In the genomic region with DNA sequence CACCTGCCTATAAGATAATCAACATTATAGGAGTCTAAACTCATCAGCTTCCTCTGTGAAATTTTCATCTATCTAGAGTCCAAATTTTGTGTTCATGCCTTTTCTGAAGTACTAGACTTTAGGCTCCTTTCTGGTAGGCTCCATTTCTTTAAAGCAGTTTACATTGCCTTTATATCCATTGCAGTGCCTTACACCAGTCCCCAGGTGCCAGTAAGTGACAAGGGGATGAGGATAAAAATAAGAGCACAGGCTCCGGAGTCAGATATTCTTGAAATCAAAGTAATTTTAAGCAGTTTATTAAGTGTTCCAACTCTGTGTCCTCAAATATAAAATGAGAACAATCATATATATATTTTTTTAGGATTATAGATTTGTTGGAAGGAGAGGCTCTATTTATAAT, we compare ENCODE assay signal across 23 cellular contexts. TPM values are rescaled to one million over a fixed set of nuclear protein-coding genes. Genes with fewer than 3 reads are reported as not detected.
DNase-seq lines count a peak whose midpoint lies in the region; ATAC-seq, FAIRE-seq and TF ChIP-seq lines count a peak whose summit lies in the region.
"Had no signal": no experiment of that assay in that cellular context is flagged by ENCODE, and none has a peak within 500 bp of the region (broad histone marks: within the 10 kb centered on the region; RNA-seq: fewer than 3 reads in every experiment).

No MANE protein-coding gene starts in this region.

- no peaks in the 10 kb centered on the region for H3K9me3 ChIP-seq in OCI-LY3 (ENCODE audit: insufficient read depth, low read length)
- 0 out of 4 replicates have a peak, but pooled peaks cover 0 to 2% of the 10 kb centered on the region in 2 experiments for H3K9me3 ChIP-seq in H1 (ENCODE audit: insufficient read depth in 2 of 2, low read depth in 1 of 2, low read length in 1 of 2)
- H3K9me3 ChIP-seq in small intestine (ENCODE audit: control insufficient read depth, low read depth): no peaks in the 10 kb centered on the region
- no peaks in the 10 kb centered on the region for H3K9me3 ChIP-seq in osteoblast (ENCODE audit: low read depth, low read length)

- CTCF ChIA-PET in H1 (lab: Charles Lee; ENCODE audit: partially characterized antibody): interaction anchor here (1.0 kb wide), 1 partner anchor 33 kb away, joined by 3 read pairs; no protein-coding TSS in a partner anchor

- H3K4me1 Mint-ChIP-seq in CD14-positive monocyte: peaks cover 9% of the 10 kb centered on the region

- DNase-seq in CD14-positive monocyte (ENCODE audit: low spot score) (no peak), D721Med (ENCODE audit: insufficient read length, low spot score) (no peak), H1 (ENCODE audit: low read depth in 1 of 2, low spot score in 2 of 2) (no peak), small intestine (no peak), osteoblast (ENCODE audit: insufficient read length, low spot score, missing footprints) (no peak)
- DNase-seq: ACHN; Calu3; CD8-positive, alpha-beta memory T cell; GDM1; KG1; NCI-H1092 treated with DMSO at 0.1 percent for 48 hours; NCI-H146; NCI-H2029 treated with DMSO at 0.1 percent for 48 hours; NCI-H2171 treated with DMSO at 0.1 percent for 48 hours; NCI-H524 treated with DMSO at 0.1 percent for 48 hours; PC-3; SIG-M5; T-helper 1 cell had no signal

- H3K27ac ChIP-seq in OCI-LY3 (ENCODE audit: low read length) (no peak overlapping the region), H1 (ENCODE audit: low read depth, low read length) (no peak overlapping the region), small intestine (ENCODE audit: low read depth in 1 of 2, low read length in 1 of 2) (no peak overlapping the region), osteoblast (ENCODE audit: low read depth, low read length) (no peak overlapping the region)
- H3K27ac ChIP-seq: BLaER1 treated with 17β-estradiol and CSF1 and Interleukin-3, amounts not matched to agents 10 nM and 100 nM had no signal

- TF ChIP-seq EP300 in H1 (IDR thresholded peaks at IDR 0.05; ENCODE audit: borderline replicate concordance in 1 of 2, low read depth in 2 of 2, low read length in 2 of 2): no peak

- no peak overlapping the region for H2BK20ac ChIP-seq in H1 (ENCODE audit: low read length)

- H4K20me1 ChIP-seq in OCI-LY3 (ENCODE audit: insufficient read depth, low read length) (no peaks in the 10 kb centered on the region), H1 (replicated peaks in 1 of 2; ENCODE audit: control insufficient read depth in 1 of 2, insufficient read depth in 2 of 2, low read length in 2 of 2) (no peaks in the 10 kb centered on the region), osteoblast (ENCODE audit: insufficient read depth, low read length) (no peaks in the 10 kb centered on the region)
- H4K20me1 ChIP-seq: BLaER1 treated with 17β-estradiol and CSF1 and Interleukin-3, amounts not matched to agents 10 nM and 100 nM had no signal

- TF ChIP-seq CTCF in CD14-positive monocyte (IDR thresholded peaks at IDR 0.05) (peak; percentile 9), D721Med (IDR thresholded peaks at IDR 0.05; ENCODE audit: insufficient read depth, missing control alignments) (peak; percentile 23), OCI-LY3 (IDR thresholded peaks at IDR 0.05; ENCODE audit: low read depth, low read length) (peak; percentile 28; the same call in 1 of the 2 replicates), H1 (IDR thresholded peaks at IDR 0.05; ENCODE audit: control extremely low read depth in 1 of 3, insufficient read depth in 1 of 3, low read depth in 1 of 3, low read length in 3 of 3) (no peak; a peak in 1 of 4 replicates), osteoblast (IDR thresholded peaks at IDR 0.05; ENCODE audit: extremely low read depth, low read depth, low read length) (no peak)

- H2BK12ac ChIP-seq in H1 (ENCODE audit: low read depth, low read length): no peak overlapping the region

- H4K91ac ChIP-seq in H1 (replicated peaks; ENCODE audit: insufficient read length, low read length): no peak overlapping the region

- H3K4ac ChIP-seq in H1 (replicated peaks; ENCODE audit: insufficient read length, low read depth, low read length): no peak overlapping the region

- no peak overlapping the region for H3K4me3 Mint-ChIP-seq in CD14-positive monocyte
- H3K4me3 Mint-ChIP-seq: CD8-positive, alpha-beta memory T cell had no signal

- no peaks in the 10 kb centered on the region for H3K79me2 ChIP-seq in OCI-LY3 (ENCODE audit: low read length)
- H3K79me2 ChIP-seq in H1 (ENCODE audit: control insufficient read depth in 1 of 2, insufficient read depth in 2 of 2, low read length in 2 of 2): no peaks in the 10 kb centered on the region
- H3K79me2 ChIP-seq in osteoblast (ENCODE audit: insufficient read depth, low read length): no peaks in the 10 kb centered on the region

- H3K18ac ChIP-seq in H1 (ENCODE audit: extremely low read depth, low read length): no peak overlapping the region

- no peak overlapping the region for H3K4me2 ChIP-seq in OCI-LY3 (ENCODE audit: low read length)
- no peak overlapping the region for H3K4me2 ChIP-seq in H1 (ENCODE audit: insufficient read depth in 1 of 2, low read depth in 2 of 2, low read length in 2 of 2)
- H3K4me2 ChIP-seq in osteoblast (ENCODE audit: insufficient read depth, low read length): no peak overlapping the region
- H3K4me2 ChIP-seq: BLaER1 treated with 17β-estradiol and CSF1 and Interleukin-3, amounts not matched to agents 10 nM and 100 nM had no signal

- no peak overlapping the region for H4K5ac ChIP-seq in H1 (ENCODE audit: insufficient read length, low read depth, low read length)

- H2BK120ac ChIP-seq in H1 (replicated peaks; ENCODE audit: low read depth, low read length): no peak overlapping the region

- no peak overlapping the region for H3K14ac ChIP-seq in H1 (ENCODE audit: insufficient read length)

- H2AK5ac ChIP-seq in H1 (ENCODE audit: low read depth, low read length): no peak overlapping the region

- no peak for FAIRE-seq in D721Med (lab: Jason Lieb, UNC)
- FAIRE-seq in H1 (lab: Jason Lieb, UNC): no peak
- no peak for FAIRE-seq in small intestine (lab: Jason Lieb, UNC)

- no peak overlapping the region for H2BK5ac ChIP-seq in H1 (ENCODE audit: low read depth, low read length)

- H2AFZ ChIP-seq in OCI-LY3 (ENCODE audit: low read depth, low read length) (no peak overlapping the region), H1 (ENCODE audit: low read length) (no peak overlapping the region), osteoblast (ENCODE audit: low read length) (no peak overlapping the region)

- H3K36me3 Mint-ChIP-seq in CD14-positive monocyte: no peaks in the 10 kb centered on the region
- H3K36me3 Mint-ChIP-seq: CD8-positive, alpha-beta memory T cell had no signal

- POLR2A ChIA-PET in H1 (lab: Charles Lee; ENCODE audit: partially characterized antibody): no interaction called here

- no peak overlapping the region for H3K4me3 ChIP-seq in OCI-LY3 (ENCODE audit: low read length)
- no peak overlapping the region for H3K4me3 ChIP-seq in H1 (ENCODE audit: extremely low read depth in 1 of 4, insufficient read depth in 2 of 4, low read depth in 3 of 4, low read length in 4 of 4)
- no peak overlapping the region for H3K4me3 ChIP-seq in small intestine (ENCODE audit: low read depth in 1 of 2, low read length in 2 of 2)
- no peak overlapping the region for H3K4me3 ChIP-seq in osteoblast (ENCODE audit: insufficient read depth, low read length)
- H3K4me3 ChIP-seq: BLaER1 treated with 17β-estradiol and CSF1 and Interleukin-3, amounts not matched to agents 10 nM and 100 nM had no signal

- ATAC-seq in GM18520 (IDR thresholded peaks at IDR 0.05; ENCODE audit: unreplicated experiment): no peak
- ATAC-seq: PC-3 had no signal

- 85% methylated on average over 1 of the region's 1 CpG; no CpG with 5 or more reads in 1 of the 2 experiments for WGBS in H1 (ENCODE audit: extremely low coverage in 1 of 2, insufficient coverage in 1 of 2, insufficient read length in 1 of 2, insufficient replicate concordance in 2 of 2, low coverage in 1 of 2, low lambda C conversion rate in 2 of 2, missing lambda C conversion rate in 1 of 2), 2 experiments
- 79 to 91% (median 80%) methylated on average over 1 of the region's 1 CpG for whole genome bisulfite sequencing in small intestine, 3 donors

- H3K23ac ChIP-seq in H1 (ENCODE audit: insufficient read length): no peak overlapping the region

- H3K9ac ChIP-seq in OCI-LY3 (ENCODE audit: low read length): no peak overlapping the region
- no peak overlapping the region for H3K9ac ChIP-seq in H1 (replicated peaks in 1 of 4; ENCODE audit: extremely low read depth in 1 of 4, low read depth in 3 of 4, low read length in 3 of 4)
- H3K9ac ChIP-seq: BLaER1 treated with 17β-estradiol and CSF1 and Interleukin-3, amounts not matched to agents 10 nM and 100 nM had no signal

- H3K27me3 ChIP-seq in OCI-LY3 (ENCODE audit: low read depth, low read length): no peaks in the 10 kb centered on the region
- H3K27me3 ChIP-seq in H1 (replicated peaks in 1 of 4; ENCODE audit: control insufficient read depth in 3 of 4, extremely low read depth in 1 of 4, insufficient read depth in 3 of 4, low read length in 3 of 4): no peaks in the 10 kb centered on the region
- H3K27me3 ChIP-seq in small intestine (ENCODE audit: control insufficient read depth in 2 of 2, insufficient read depth in 2 of 2, low read length in 2 of 2): no peaks in the 10 kb centered on the region
- peaks cover 11% of the 10 kb centered on the region for H3K27me3 ChIP-seq in osteoblast (ENCODE audit: insufficient read depth, low read length)
- H3K27me3 ChIP-seq: BLaER1 treated with 17β-estradiol and CSF1 and Interleukin-3, amounts not matched to agents 10 nM and 100 nM had no signal

- no peaks in the 10 kb centered on the region for H3K79me1 ChIP-seq in H1 (ENCODE audit: low read depth, low read length)

- peak; percentile 6 to 31; a peak in 2 of 4 replicates for TF ChIP-seq RAD21 in H1 (IDR thresholded peaks at IDR 0.05 in 1 of 2, conservative IDR thresholded peaks at IDR 0.05 in 1 of 2; ENCODE audit: low read depth in 2 of 2, low read length in 2 of 2)

- peaks cover 0 to 6% (median 1%) of the 10 kb centered on the region in 7 donors for H3K9me3 Mint-ChIP-seq in CD14-positive monocyte
- H3K9me3 Mint-ChIP-seq: CD8-positive, alpha-beta memory T cell had no signal

- no peak overlapping the region for H3K56ac ChIP-seq in H1 (replicated peaks; ENCODE audit: insufficient read length, low read depth, low read length)

- no peaks in the 10 kb centered on the region for H3K36me3 ChIP-seq in OCI-LY3 (replicated peaks; ENCODE audit: low read depth, low read length)
- no peaks in the 10 kb centered on the region for H3K36me3 ChIP-seq in H1 (ENCODE audit: control insufficient read depth in 2 of 4, insufficient read depth in 4 of 4, low read length in 3 of 4)
- no peaks in the 10 kb centered on the region for H3K36me3 ChIP-seq in small intestine (ENCODE audit: control insufficient read depth in 2 of 2, insufficient read depth in 2 of 2, low read length in 2 of 2)
- no peaks in the 10 kb centered on the region for H3K36me3 ChIP-seq in osteoblast (ENCODE audit: insufficient read depth, low read length)
- H3K36me3 ChIP-seq: BLaER1 treated with 17β-estradiol and CSF1 and Interleukin-3, amounts not matched to agents 10 nM and 100 nM had no signal

- H2BK15ac ChIP-seq in H1 (ENCODE audit: low read length): no peak overlapping the region

- no peak overlapping the region for H4K8ac ChIP-seq in H1 (ENCODE audit: extremely low read depth, insufficient read depth, low read length)

- no peaks in the 10 kb centered on the region for H3K4me1 ChIP-seq in OCI-LY3 (ENCODE audit: low read length)
- H3K4me1 ChIP-seq in H1 (replicated peaks in 1 of 4; ENCODE audit: control insufficient read depth in 3 of 4, insufficient read depth in 4 of 4, low read length in 3 of 4): no peaks in the 10 kb centered on the region
- H3K4me1 ChIP-seq in small intestine (ENCODE audit: control insufficient read depth in 2 of 2, insufficient read depth in 1 of 2, low read depth in 1 of 2, low read length in 1 of 2): no peaks in the 10 kb centered on the region
- no peaks in the 10 kb centered on the region for H3K4me1 ChIP-seq in osteoblast (ENCODE audit: insufficient read depth, low read length)

- peaks cover 0 to 3% (median under 1%) of the 10 kb centered on the region in 3 donors for H3K27me3 Mint-ChIP-seq in CD14-positive monocyte (ENCODE audit: low read depth in 3 of 3)

- TF ChIP-seq POLR2A in H1 (IDR thresholded peaks at IDR 0.05; ENCODE audit: control extremely low read depth in 1 of 2, low read depth in 2 of 2, low read length in 2 of 2): no peak

- H3K27ac Mint-ChIP-seq in CD14-positive monocyte: no peak overlapping the region
- H3K27ac Mint-ChIP-seq: CD8-positive, alpha-beta memory T cell had no signal

- intact Hi-C loops in CD14-positive monocyte (cut with micrococcal nuclease): no loop called here

- H3K23me2 ChIP-seq in H1 (ENCODE audit: low read depth, low read length): no peaks in the 10 kb centered on the region; the same call in 1 of the 2 replicates

RNA-seq across cellular contexts. Expression of a gene that starts 10.6 kb away (rescaled TPM):
- 1 to 10 TPM; 1.9 to 4.1 TPM for polyA plus RNA-seq in CD14-positive monocyte
- total RNA-seq in H1 (2021; fragmentation: NEBNext Ultra II Directional; extraction: Animal tissue kit (Norgen Biotek cat#: 25700)): not detected in 2 replicates
- polyA plus RNA-seq in H1 (2011; rRNA removed): not detected in 2 replicates
- not detected for polyA plus RNA-seq in H1 (2011; cell fraction: cytosol; rRNA removed)
- polyA plus RNA-seq in H1 (2011; cell fraction: nucleus; rRNA removed): not detected
- 0.04 TPM in 1 of 4 replicates, not detected in the others for polyA plus RNA-seq in H1 (2012, experiment 1 of 2)
- not detected for polyA plus RNA-seq in H1 (2012, experiment 2 of 2)
- polyA plus RNA-seq in H1 (2013, experiment 1 of 2): not detected
- polyA plus RNA-seq in H1 (2013, experiment 2 of 2): not detected
- polyA minus RNA-seq in H1 (2011; rRNA and poly(A)+ RNA removed): not detected in 2 replicates
- not detected for polyA minus RNA-seq in H1 (2011; cell fraction: cytosol; rRNA and poly(A)+ RNA removed)
- not detected for polyA minus RNA-seq in H1 (2011; cell fraction: nucleus; rRNA and poly(A)+ RNA removed)
- 1 to 10 TPM in 1 of 3 donors, under 1 TPM in 1, not detected in 1; 0.27 to 1.4 TPM for polyA plus RNA-seq in small intestine
- under 0.01 TPM in 2 replicates for total RNA-seq in osteoblast
- total RNA-seq: Calu3, H4, HT1080, PC-3 had no signal

Comparison
In these comparisons a context has a peak if more than half of its experiments do, and no peak if none do; other contexts are left out.
1. CTCF ChIP-seq: peak in CD14-positive monocyte (single experiment), D721Med (single experiment) and OCI-LY3 (single experiment); none in H1 (0 of 3) and osteoblast (single experiment).